In the genomic region with DNA sequence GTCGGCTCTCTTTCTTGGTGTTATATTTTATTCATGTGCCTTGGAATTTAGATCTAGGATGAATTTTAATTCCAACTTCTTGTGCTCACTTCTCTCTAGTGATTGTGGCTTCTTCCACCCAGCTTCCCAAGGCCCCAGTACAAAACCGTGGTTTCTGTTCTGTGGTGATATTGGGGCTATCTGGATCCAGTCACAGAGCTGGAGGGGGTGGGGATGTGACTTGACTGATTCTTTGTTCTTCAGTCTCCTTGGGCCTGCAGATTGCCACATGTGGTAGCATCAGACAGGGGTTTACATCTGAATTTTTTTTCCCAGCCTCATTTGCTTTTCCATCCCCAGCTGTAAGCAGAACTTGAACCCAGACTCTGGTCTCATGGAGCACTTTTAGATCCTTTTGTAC, we compare ENCODE assay signal across 31 cellular contexts.
"Had no signal": no experiment of that assay in that cellular context is flagged by ENCODE, and none has a peak within 500 bp of the region (broad histone marks: within the 10 kb centered on the region; RNA-seq: fewer than 3 reads in every experiment).

No MANE protein-coding gene starts in this region.

- H3K4me3 ChIP-seq: ovary, psoas muscle, right lobe of liver, sigmoid colon, stomach, suprapubic skin, thoracic aorta, thyroid gland, tibial nerve, upper lobe of left lung, vagina had no signal

- H3K27ac Mint-ChIP-seq: naive thymus-derived CD8-positive, alpha-beta T cell; natural killer cell treated with Interleukin-12 subunit alpha and Interleukin-12 subunit beta and Interleukin-15 and Interleukin-18, amount 100 ng/mL, for 72 hours; nephron progenitor cell; progenitor cell of endocrine pancreas; stimulated activated effector memory CD8-positive, alpha-beta T cell treated with anti-CD3 and anti-CD28 coated beads, Interleukin-12 subunit alpha, Interleukin-12 subunit beta, amount 100 ng/mL, for 72 hours; stimulated activated naive B cell treated with anti-CD40 and anti-IgM and Interleukin-4, amounts not matched to agents 10 μg/mL and 1 μg/mL and 100 μg/mL, for 72 hours; stimulated activated naive CD8-positive, alpha-beta T cell treated with anti-CD3 and anti-CD28 coated beads, Interleukin-15, Interleukin-2, amounts not matched to agents 100 ng/mL and 50 ng/mL, for 24 hours had no signal

- H3K4me1 Mint-ChIP-seq: nephron progenitor cell; neural crest cell; stimulated activated effector memory CD8-positive, alpha-beta T cell treated with anti-CD3 and anti-CD28 coated beads, Interleukin-12 subunit alpha, Interleukin-12 subunit beta, amount 100 ng/mL, for 72 hours; stimulated activated naive B cell treated with anti-CD40 and anti-IgM and Interleukin-4, amounts not matched to agents 10 μg/mL and 1 μg/mL and 100 μg/mL, for 72 hours had no signal

- H3K27me3 ChIP-seq: neutrophil, ovary, right lobe of liver, sigmoid colon, suprapubic skin, thyroid gland, tibial nerve, upper lobe of left lung, vagina had no signal

- H3K79me2 ChIP-seq: parathyroid adenoma had no signal

- DNase-seq: naive thymus-derived CD8-positive, alpha-beta T cell; nephron progenitor cell; nucleus accumbens; ovary; posterior cingulate gyrus; psoas muscle; right cardiac atrium; right lobe of liver; sigmoid colon; small intestine; stimulated activated CD4-positive, alpha-beta T cell treated with anti-CD3 and anti-CD28 coated beads, Interleukin-15, amount 100 ng/mL, for 24 hours; stimulated activated CD4-positive, alpha-beta T cell treated with anti-CD3 and anti-CD28 coated beads, Interleukin-2, amount 100 ng/mL, for 24 hours; stimulated activated CD4-positive, alpha-beta T cell treated with anti-CD3 and anti-CD28 coated beads, Interleukin-2, amount 100 ng/mL, for 48 hours; stimulated activated CD4-positive, alpha-beta T cell treated with anti-CD3 and anti-CD28 coated beads, Interleukin-4, amount 100 ng/mL, for 24 hours; stimulated activated naive B cell treated with anti-CD40 and anti-IgM and Interleukin-4, amounts not matched to agents 10 μg/mL and 1 μg/mL and 100 μg/mL, for 72 hours; stimulated activated naive CD4-positive, alpha-beta T cell treated with Interleukin-2 at 50 U/mL for 16 hours; stomach; thyroid gland; trophoblast cell; upper lobe of left lung had no signal

- H3K9me3 Mint-ChIP-seq: naive thymus-derived CD8-positive, alpha-beta T cell; natural killer cell treated with Interleukin-12 subunit alpha and Interleukin-12 subunit beta and Interleukin-15 and Interleukin-18, amount 100 ng/mL, for 72 hours; neural crest cell; stimulated activated effector memory CD8-positive, alpha-beta T cell treated with anti-CD3 and anti-CD28 coated beads, Interleukin-12 subunit alpha, Interleukin-12 subunit beta, amount 100 ng/mL, for 72 hours; stimulated activated naive B cell treated with anti-CD40 and anti-IgM and Interleukin-4, amounts not matched to agents 10 μg/mL and 1 μg/mL and 100 μg/mL, for 72 hours; stimulated activated naive CD8-positive, alpha-beta T cell treated with anti-CD3 and anti-CD28 coated beads, Interleukin-15, Interleukin-2, amounts not matched to agents 100 ng/mL and 50 ng/mL, for 24 hours had no signal

- H2AFZ ChIP-seq: parathyroid adenoma had no signal

- H3K4me1 ChIP-seq: parathyroid adenoma, psoas muscle, right lobe of liver, sigmoid colon, thyroid gland, tibial nerve, upper lobe of left lung, vagina had no signal

- H3K27me3 Mint-ChIP-seq: progenitor cell of endocrine pancreas had no signal

- H3K27ac ChIP-seq: neutrophil, ovary, parathyroid adenoma, psoas muscle, right lobe of liver, sigmoid colon, stomach, suprapubic skin, thoracic aorta, thyroid gland, tibial nerve, upper lobe of left lung, vagina had no signal

- H3K36me3 ChIP-seq: neutrophil, ovary, right lobe of liver, sigmoid colon, stomach, suprapubic skin, thoracic aorta, thyroid gland, tibial nerve, upper lobe of left lung, vagina had no signal

- H3K9me3 ChIP-seq: neutrophil, ovary, psoas muscle, right lobe of liver, sigmoid colon, stomach, suprapubic skin, thoracic aorta, thyroid gland, tibial nerve, upper lobe of left lung, vagina had no signal

- H3K36me3 Mint-ChIP-seq: naive thymus-derived CD8-positive, alpha-beta T cell; natural killer cell treated with Interleukin-12 subunit alpha and Interleukin-12 subunit beta and Interleukin-15 and Interleukin-18, amount 100 ng/mL, for 72 hours; stimulated activated effector memory CD8-positive, alpha-beta T cell treated with anti-CD3 and anti-CD28 coated beads, Interleukin-12 subunit alpha, Interleukin-12 subunit beta, amount 100 ng/mL, for 72 hours; stimulated activated naive B cell treated with anti-CD40 and anti-IgM and Interleukin-4, amounts not matched to agents 10 μg/mL and 1 μg/mL and 100 μg/mL, for 72 hours had no signal

- ATAC-seq: naive thymus-derived CD8-positive, alpha-beta T cell; natural killer cell treated with Interleukin-12 subunit alpha and Interleukin-12 subunit beta and Interleukin-15 and Interleukin-18, amount 100 ng/mL, for 72 hours; psoas muscle; right cardiac atrium; right lobe of liver; stimulated activated effector memory CD8-positive, alpha-beta T cell treated with anti-CD3 and anti-CD28 coated beads, Interleukin-12 subunit alpha, Interleukin-12 subunit beta, amount 100 ng/mL, for 72 hours; stimulated activated naive B cell treated with anti-CD40 and anti-IgM and Interleukin-4, amounts not matched to agents 10 μg/mL and 1 μg/mL and 100 μg/mL, for 72 hours had no signal

- H3K4me3 Mint-ChIP-seq: naive thymus-derived CD8-positive, alpha-beta T cell; natural killer cell treated with Interleukin-12 subunit alpha and Interleukin-12 subunit beta and Interleukin-15 and Interleukin-18, amount 100 ng/mL, for 72 hours; nephron progenitor cell; neural crest cell; stimulated activated effector memory CD8-positive, alpha-beta T cell treated with anti-CD3 and anti-CD28 coated beads, Interleukin-12 subunit alpha, Interleukin-12 subunit beta, amount 100 ng/mL, for 72 hours; stimulated activated naive B cell treated with anti-CD40 and anti-IgM and Interleukin-4, amounts not matched to agents 10 μg/mL and 1 μg/mL and 100 μg/mL, for 72 hours; stimulated activated naive CD8-positive, alpha-beta T cell treated with anti-CD3 and anti-CD28 coated beads, Interleukin-15, Interleukin-2, amounts not matched to agents 100 ng/mL and 50 ng/mL, for 24 hours had no signal
